6 cellular contexts compared by ENCODE assay signal in genomic region chr11:68284588-68284987, GRCh38. TPM values are rescaled to one million over a fixed set of nuclear protein-coding genes. Genes with fewer than 3 reads are reported as not detected.
DNase-seq lines count a peak whose midpoint lies in the region; ATAC-seq, FAIRE-seq and TF ChIP-seq lines count a peak whose summit lies in the region.
"Not testable (repeated sequence)": the region's sequence is repeated elsewhere in the genome, so short reads cannot be mapped to it uniquely, and the experiment has no call there.

No MANE protein-coding gene starts in this region.

- TF ChIP-seq EP300 in K562 (IDR thresholded peaks at IDR 0.05; ENCODE audit: low read length): not testable (repeated sequence)

- DNase-seq in activated T-cell treated with anti-CD3 and anti-CD28 coated beads, Interleukin-2, amount 50 U/mL, for 72 hours; memory B cell (ENCODE audit: low spot score in 2 of 2); natural killer cell treated with Interleukin-12 subunit alpha and Interleukin-12 subunit beta and Interleukin-15 and Interleukin-18, amount 100 ng/mL, for 72 hours (ENCODE audit: low spot score): not testable (repeated sequence)
- DNase-seq in K562 (ENCODE audit: extremely low read depth in 1 of 4, low spot score in 3 of 4) (peak in 1 of 4 experiments; percentile 2), posterior vena cava (ENCODE audit: low spot score) (peak; percentile 8)

- not testable (repeated sequence) for H3K9me3 Mint-ChIP-seq in activated T-cell treated with anti-CD3 and anti-CD28 coated beads, Interleukin-2, amount 50 U/mL, for 72 hours; activated T-helper 17 cell treated with anti-CD3 and anti-CD28 coated beads, Interleukin-2, amount 50 U/mL, for 72 hours; memory B cell; natural killer cell treated with Interleukin-12 subunit alpha and Interleukin-12 subunit beta and Interleukin-15 and Interleukin-18, amount 100 ng/mL, for 72 hours

- not testable (repeated sequence) for H3K9ac ChIP-seq in K562 (ENCODE audit: insufficient read depth in 1 of 2, low read depth in 2 of 2, low read length in 2 of 2)

- H3K79me2 ChIP-seq in K562 (ENCODE audit: control insufficient read depth, insufficient read depth, low read length): not testable (repeated sequence)

- H2AFZ ChIP-seq in K562 (ENCODE audit: low read depth, low read length): not testable (repeated sequence)

- intact Hi-C loops in K562 (cut with micrococcal nuclease); posterior vena cava (cut with DNase I): not testable (repeated sequence)

- not testable (repeated sequence) for TF ChIP-seq RAD21 in K562 (CRISPR knock-in tag; conservative IDR thresholded peaks at IDR 0.05 in 1 of 2, IDR thresholded peaks at IDR 0.05 in 1 of 2)

- not testable (repeated sequence) for H3K4me3 ChIP-seq in K562

- in situ Hi-C loops in K562 (cut with MboI): not testable (repeated sequence)

- H4K20me1 ChIP-seq in K562 (replicated peaks; ENCODE audit: control insufficient read depth, insufficient read depth, low read length): not testable (repeated sequence)

- not testable (repeated sequence) for H3K27ac ChIP-seq in K562 (ENCODE audit: extremely low read depth, low read depth, low read length)

- CTCF ChIA-PET in K562 (lab: Yijun Ruan, JAX; ENCODE audit: low intra/inter-chr PET ratio): not testable (repeated sequence)

- not testable (repeated sequence) for BruUV-seq in K562 (replicated peaks; lab: Mats Ljungman, UMichigan)

- peaks cover 5 to 13% of the 10 kb centered on the region in 2 experiments; a peak in 4 of 5 replicates for H3K4me1 ChIP-seq in K562 (replicated peaks in 1 of 2; ENCODE audit: control insufficient read depth in 2 of 2, insufficient read depth in 2 of 2, low read length in 2 of 2)

- peak overlapping the region; percentile 61 for H3K27ac Mint-ChIP-seq in activated T-cell treated with anti-CD3 and anti-CD28 coated beads, Interleukin-2, amount 50 U/mL, for 72 hours
- H3K27ac Mint-ChIP-seq in activated T-helper 17 cell treated with anti-CD3 and anti-CD28 coated beads, Interleukin-2, amount 50 U/mL, for 72 hours: not testable (repeated sequence)
- H3K27ac Mint-ChIP-seq in memory B cell: peak overlapping the region; percentile 16
- peak overlapping the region; percentile 20 to 41 for H3K27ac Mint-ChIP-seq in natural killer cell treated with Interleukin-12 subunit alpha and Interleukin-12 subunit beta and Interleukin-15 and Interleukin-18, amount 100 ng/mL, for 72 hours

- not testable (repeated sequence) for TF ChIP-seq POLR2A in K562 (conservative IDR thresholded peaks at IDR 0.05)

- H3K36me3 ChIP-seq in K562 (ENCODE audit: control insufficient read depth, insufficient read depth, low read length): not testable (repeated sequence)

- H3K9me3 ChIP-seq in K562 (replicated peaks; ENCODE audit: control insufficient read depth, insufficient read depth, low read depth, low read length): not testable (repeated sequence)

- not testable (repeated sequence) for TF ChIP-seq CTCF in K562 (IDR thresholded peaks at IDR 0.05 in 2 of 3, conservative IDR thresholded peaks at IDR 0.05 in 1 of 3; ENCODE audit: insufficient read depth in 2 of 3, low read depth in 1 of 3, low read length in 3 of 3)

- not testable (repeated sequence) for H3K4me3 Mint-ChIP-seq in activated T-cell treated with anti-CD3 and anti-CD28 coated beads, Interleukin-2, amount 50 U/mL, for 72 hours; memory B cell
- peak overlapping the region; percentile 18 for H3K4me3 Mint-ChIP-seq in activated T-helper 17 cell treated with anti-CD3 and anti-CD28 coated beads, Interleukin-2, amount 50 U/mL, for 72 hours
- peak overlapping the region; percentile 41 for H3K4me3 Mint-ChIP-seq in natural killer cell treated with Interleukin-12 subunit alpha and Interleukin-12 subunit beta and Interleukin-15 and Interleukin-18, amount 100 ng/mL, for 72 hours

- FAIRE-seq in K562 (lab: Jason Lieb, UNC): not testable (repeated sequence)

- not testable (repeated sequence) for H3K4me2 ChIP-seq in K562 (ENCODE audit: insufficient read depth, low read length)

- peaks cover 24% of the 10 kb centered on the region for H3K4me1 Mint-ChIP-seq in activated T-cell treated with anti-CD3 and anti-CD28 coated beads, Interleukin-2, amount 50 U/mL, for 72 hours (ENCODE audit: low read depth)
- peaks cover 23% of the 10 kb centered on the region for H3K4me1 Mint-ChIP-seq in activated T-helper 17 cell treated with anti-CD3 and anti-CD28 coated beads, Interleukin-2, amount 50 U/mL, for 72 hours
- H3K4me1 Mint-ChIP-seq in memory B cell: peaks cover 20% of the 10 kb centered on the region
- H3K4me1 Mint-ChIP-seq in natural killer cell treated with Interleukin-12 subunit alpha and Interleukin-12 subunit beta and Interleukin-15 and Interleukin-18, amount 100 ng/mL, for 72 hours (ENCODE audit: low read depth in 2 of 2): peaks cover 31 to 38% of the 10 kb centered on the region in 2 donors

- H3K36me3 Mint-ChIP-seq in activated T-cell treated with anti-CD3 and anti-CD28 coated beads, Interleukin-2, amount 50 U/mL, for 72 hours (ENCODE audit: insufficient read depth in 2 of 2): peaks cover 4 to 14% of the 10 kb centered on the region in 2 donors
- H3K36me3 Mint-ChIP-seq in activated T-helper 17 cell treated with anti-CD3 and anti-CD28 coated beads, Interleukin-2, amount 50 U/mL, for 72 hours (ENCODE audit: low read depth); memory B cell; natural killer cell treated with Interleukin-12 subunit alpha and Interleukin-12 subunit beta and Interleukin-15 and Interleukin-18, amount 100 ng/mL, for 72 hours: not testable (repeated sequence)

- not testable (repeated sequence) for H3K27me3 Mint-ChIP-seq in activated T-cell treated with anti-CD3 and anti-CD28 coated beads, Interleukin-2, amount 50 U/mL, for 72 hours (ENCODE audit: low read depth); memory B cell; natural killer cell treated with Interleukin-12 subunit alpha and Interleukin-12 subunit beta and Interleukin-15 and Interleukin-18, amount 100 ng/mL, for 72 hours
- peaks cover 17% of the 10 kb centered on the region for H3K27me3 Mint-ChIP-seq in activated T-helper 17 cell treated with anti-CD3 and anti-CD28 coated beads, Interleukin-2, amount 50 U/mL, for 72 hours

- 49% methylated on average over 3 of the region's 3 CpGs for WGBS in K562 (ENCODE audit: insufficient coverage, low coverage, missing lambda C conversion rate)

- not testable (repeated sequence) for H3K27me3 ChIP-seq in K562 (ENCODE audit: control insufficient read depth in 2 of 2, insufficient read depth in 2 of 2, low read length in 2 of 2)

- POLR2A ChIA-PET in K562 (lab: Yijun Ruan, JAX): not testable (repeated sequence)

- not testable (repeated sequence) for ATAC-seq in activated T-cell treated with anti-CD3 and anti-CD28 coated beads, Interleukin-2, amount 50 U/mL, for 72 hours (replicated peaks in 1 of 2); activated T-helper 17 cell treated with anti-CD3 and anti-CD28 coated beads, Interleukin-2, amount 50 U/mL, for 72 hours (replicated peaks); K562; memory B cell (ENCODE audit: low read depth); natural killer cell treated with Interleukin-12 subunit alpha and Interleukin-12 subunit beta and Interleukin-15 and Interleukin-18, amount 100 ng/mL, for 72 hours

- not testable (repeated sequence) for H3K9me1 ChIP-seq in K562 (ENCODE audit: control insufficient read depth, insufficient read depth, low read length)

RNA-seq across cellular contexts. Expression of gene C11orf24, which starts 12.8 kb away (rescaled TPM):
- 10 to 100 TPM; 24.7 to 28.4 TPM for total RNA-seq in activated T-cell treated with anti-CD3 and anti-CD28 coated beads, Interleukin-2, amount 50 U/mL, for 72 hours
- 10 to 100 TPM; 26.6 to 38.7 TPM for total RNA-seq in activated T-helper 17 cell treated with anti-CD3 and anti-CD28 coated beads, Interleukin-2, amount 50 U/mL, for 72 hours
- total RNA-seq in K562 (2011; cell fraction: chromatin; rRNA removed; ENCODE audit: low replicate concordance): 53.7 and 91.3 TPM in 2 replicates
- 78.4 and 79.7 TPM in 2 replicates for total RNA-seq in K562 (2011; cell fraction: nucleolus; rRNA removed)
- total RNA-seq in K562 (2011; cell fraction: nucleoplasm; rRNA removed): 73.5 and 93.0 TPM in 2 replicates
- 50.5 and 57.6 TPM in 2 replicates for total RNA-seq in K562 (2014; rRNA removed)
- total RNA-seq in K562 (2014; rRNA removed; fragmentation: Illumina TruSeq; extraction: Trizol): 30.2 and 30.8 TPM in 2 replicates
- total RNA-seq in K562 (2015; rRNA removed; fragmentation: Illumina TruSeq; extraction: Trizol): 31.7 and 32.5 TPM in 2 replicates
- total RNA-seq in K562 (2021): 64.9 and 66.0 TPM in 2 replicates
- polyA plus RNA-seq in K562 (2011; rRNA removed): 23.6 and 34.9 TPM in 2 replicates
- polyA plus RNA-seq in K562 (2011; cell fraction: cytosol; rRNA removed): 42.1 and 76.0 TPM in 2 replicates
- 53.0 and 81.1 TPM in 2 replicates for polyA plus RNA-seq in K562 (2011; cell fraction: nucleus; rRNA removed)
- 38.0 and 127 TPM in 2 replicates for polyA plus RNA-seq in K562 (2012)
- 47.0 and 49.5 TPM in 2 replicates for polyA plus RNA-seq in K562 (2014; fragmentation: Illumina TruSeq; extraction: Trizol)
- 1 to 10 TPM; 2.0 to 4.4 TPM for polyA plus RNA-seq in K562 (2014; fragmentation: Nextera tagmentation; extraction: Ambion mirVana)
- polyA plus RNA-seq in K562 (2014; rRNA removed): 52.5 and 65.2 TPM in 2 replicates
- 22.4 and 23.0 TPM in 2 replicates for polyA minus RNA-seq in K562 (2011; rRNA and poly(A)+ RNA removed)
- 27.9 and 31.7 TPM in 2 replicates for polyA minus RNA-seq in K562 (2011; cell fraction: cytosol; rRNA and poly(A)+ RNA removed)
- polyA minus RNA-seq in K562 (2011; cell fraction: nucleus; rRNA and poly(A)+ RNA removed): 25.2 and 34.9 TPM in 2 replicates
- 10 to 100 TPM; 43.0 to 64.8 TPM for total RNA-seq in natural killer cell treated with Interleukin-12 subunit alpha and Interleukin-12 subunit beta and Interleukin-15 and Interleukin-18, amount 100 ng/mL, for 72 hours
- 10 to 100 TPM; 67.2 to 74.9 TPM for total RNA-seq in posterior vena cava

RNA-seq across cellular contexts. Expression of gene LRP5, which starts 27.8 kb away (rescaled TPM):
- 1 to 10 TPM; 6.8 to 9.3 TPM for total RNA-seq in activated T-cell treated with anti-CD3 and anti-CD28 coated beads, Interleukin-2, amount 50 U/mL, for 72 hours
- 1 to 10 TPM; 4.6 to 6.0 TPM for total RNA-seq in activated T-helper 17 cell treated with anti-CD3 and anti-CD28 coated beads, Interleukin-2, amount 50 U/mL, for 72 hours
- total RNA-seq in K562 (2011; cell fraction: chromatin; rRNA removed; ENCODE audit: low replicate concordance): 28.3 and 69.8 TPM in 2 replicates
- total RNA-seq in K562 (2011; cell fraction: nucleolus; rRNA removed): 63.7 and 66.6 TPM in 2 replicates
- total RNA-seq in K562 (2011; cell fraction: nucleoplasm; rRNA removed): 37.9 and 42.2 TPM in 2 replicates
- 14.9 and 23.8 TPM in 2 replicates for total RNA-seq in K562 (2014; rRNA removed)
- 2.1 and 3.1 TPM in 2 replicates for total RNA-seq in K562 (2014; rRNA removed; fragmentation: Illumina TruSeq; extraction: Trizol)
- total RNA-seq in K562 (2015; rRNA removed; fragmentation: Illumina TruSeq; extraction: Trizol): 13.6 and 15.3 TPM in 2 replicates
- 43.1 and 44.2 TPM in 2 replicates for total RNA-seq in K562 (2021)
- polyA plus RNA-seq in K562 (2011; rRNA removed): 5.1 and 11.0 TPM in 2 replicates
- 9.1 and 15.7 TPM in 2 replicates for polyA plus RNA-seq in K562 (2011; cell fraction: cytosol; rRNA removed)
- polyA plus RNA-seq in K562 (2011; cell fraction: nucleus; rRNA removed): 16.9 and 36.4 TPM in 2 replicates
- 24.9 and 36.3 TPM in 2 replicates for polyA plus RNA-seq in K562 (2012)
- 13.5 and 28.2 TPM in 2 replicates for polyA plus RNA-seq in K562 (2014; fragmentation: Illumina TruSeq; extraction: Trizol)
- polyA plus RNA-seq in K562 (2014; fragmentation: Nextera tagmentation; extraction: Ambion mirVana): under 1 TPM; 0.48 to 0.63 TPM
- 16.1 and 17.6 TPM in 2 replicates for polyA plus RNA-seq in K562 (2014; rRNA removed)
- 7.7 and 11.3 TPM in 2 replicates for polyA minus RNA-seq in K562 (2011; rRNA and poly(A)+ RNA removed)
- 21.3 and 34.5 TPM in 2 replicates for polyA minus RNA-seq in K562 (2011; cell fraction: cytosol; rRNA and poly(A)+ RNA removed)
- polyA minus RNA-seq in K562 (2011; cell fraction: nucleus; rRNA and poly(A)+ RNA removed): 24.4 and 27.9 TPM in 2 replicates
- 1 to 10 TPM in 1 of 2 donors, under 1 TPM in 1; 0.93 to 2.1 TPM for total RNA-seq in natural killer cell treated with Interleukin-12 subunit alpha and Interleukin-12 subunit beta and Interleukin-15 and Interleukin-18, amount 100 ng/mL, for 72 hours
- total RNA-seq in posterior vena cava: 10 to 100 TPM; 46.2 to 48.5 TPM
